In genomic region chr4:37758226-37758625, GRCh38 we compare ENCODE assay signal across 9 cellular contexts.
DNase-seq lines count a peak whose midpoint lies in the region; ATAC-seq and TF ChIP-seq lines count a peak whose summit lies in the region.
"Had no signal": no experiment of that assay in that cellular context is flagged by ENCODE, and none has a peak within 500 bp of the region (broad histone marks: within the 10 kb centered on the region; RNA-seq: fewer than 3 reads in every experiment).

No MANE protein-coding gene starts in this region.

- H3K4me3 ChIP-seq in cardiac muscle cell: no peak overlapping the region
- no peak overlapping the region for H3K4me3 ChIP-seq in sigmoid colon

- WGBS in sigmoid colon, 2 donors: 57 to 87% methylated on average over 1 of the region's 1 CpG

- no peak for TF ChIP-seq POLR2A in sigmoid colon (IDR thresholded peaks at IDR 0.05)

- no peaks in the 10 kb centered on the region for H3K27me3 ChIP-seq in cardiac muscle cell
- no peaks in the 10 kb centered on the region for H3K27me3 ChIP-seq in sigmoid colon

- intact Hi-C loops in sigmoid colon (cut with DNase I): no loop called here
- intact Hi-C loops in posterior vena cava (cut with DNase I): no loop called here

- DNase-seq in GM04504 (ENCODE audit: low read depth): peak; percentile 41
- DNase-seq in SIG-M5 treated with dmso at 0.1 percent for 504 hours (lab: John Stamatoyannopoulos, UW; ENCODE audit: unreplicated experiment): peak; percentile 91
- peak; percentile 40 to 97 for DNase-seq in cardiac muscle cell (ENCODE audit: low read depth in 1 of 2, low spot score in 1 of 2)
- peak; percentile 72 for DNase-seq in sigmoid colon
- DNase-seq in central memory CD4-positive, alpha-beta T cell: no peak
- DNase-seq in posterior vena cava (ENCODE audit: low spot score): no peak
- DNase-seq: RPMI8226 had no signal

- peak in 1 of 4 donors; percentile 30 for TF ChIP-seq EP300 in sigmoid colon (IDR thresholded peaks at IDR 0.05)

- no peaks in the 10 kb centered on the region for H3K36me3 ChIP-seq in cardiac muscle cell
- no peaks in the 10 kb centered on the region for H3K36me3 ChIP-seq in sigmoid colon

- ATAC-seq in HG02763 (IDR thresholded peaks at IDR 0.05; ENCODE audit: unreplicated experiment): no peak
- no peak for ATAC-seq in GM19463 (IDR thresholded peaks at IDR 0.05; ENCODE audit: unreplicated experiment)

- H3K9me3 ChIP-seq in cardiac muscle cell (ENCODE audit: low read depth): no peaks in the 10 kb centered on the region
- no peaks in the 10 kb centered on the region for H3K9me3 ChIP-seq in sigmoid colon

- no peak overlapping the region for H3K27ac ChIP-seq in cardiac muscle cell
- H3K27ac ChIP-seq in sigmoid colon: peak overlapping the region in 3 of 4 donors; percentile 20 to 56 (median 35)

- TF ChIP-seq CTCF in cardiac muscle cell (IDR thresholded peaks at IDR 0.05; ENCODE audit: low read depth, low read length) (no peak), sigmoid colon (IDR thresholded peaks at IDR 0.05) (no peak)

- H3K4me1 ChIP-seq in cardiac muscle cell (ENCODE audit: low read depth): peaks cover 6% of the 10 kb centered on the region
- no peaks in the 10 kb centered on the region for H3K4me1 ChIP-seq in sigmoid colon

Comparison
In these comparisons a context has a peak if more than half of its experiments do, and no peak if none do; other contexts are left out.
1. DNase-seq: peak in GM04504 (single experiment), SIG-M5 treated with dmso at 0.1 percent for 504 hours (single experiment), cardiac muscle cell (2 of 2) and sigmoid colon (single experiment); none in central memory CD4-positive, alpha-beta T cell (single experiment) and posterior vena cava (single experiment).